Comparison of ENCODE assay signal across 8 cellular contexts in the genomic region with DNA sequence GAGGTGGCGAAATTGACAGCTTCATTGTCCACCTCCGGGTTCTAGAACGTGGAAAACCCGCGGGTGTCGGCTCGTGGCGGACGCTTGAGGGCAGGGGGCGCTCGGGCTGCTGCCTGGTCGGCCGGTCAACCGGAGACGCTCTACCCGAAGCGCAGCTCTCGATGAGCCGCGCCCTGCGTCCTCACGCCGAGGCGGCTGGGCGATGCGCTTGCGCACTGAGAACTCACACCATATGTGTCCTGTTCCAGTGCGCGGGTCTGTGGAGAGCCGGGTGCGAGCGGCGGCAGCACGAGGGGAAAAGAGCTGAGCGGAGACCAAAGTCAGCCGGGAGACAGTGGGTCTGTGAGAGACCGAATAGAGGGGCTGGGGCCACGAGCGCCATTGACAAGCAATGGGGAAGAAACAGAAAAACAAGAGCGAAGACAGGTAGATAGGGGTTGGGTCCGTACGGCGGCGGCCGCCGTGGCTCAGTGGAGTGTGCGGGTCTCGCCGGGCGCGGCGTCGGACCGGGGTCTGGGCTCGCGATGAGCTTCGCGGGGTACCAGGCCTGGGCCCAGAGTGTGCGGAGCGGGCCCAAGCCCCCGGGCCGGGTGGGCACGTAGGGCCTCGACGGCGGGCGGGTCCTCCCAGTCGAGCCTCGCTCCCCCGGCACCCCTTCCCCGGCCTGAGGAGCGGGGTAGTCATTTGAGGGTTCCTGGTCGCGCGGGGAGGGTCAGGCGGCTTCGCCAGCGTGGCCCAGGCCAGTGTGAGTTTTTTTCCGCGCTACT. TPM values are rescaled to one million over a fixed set of nuclear protein-coding genes. Genes with fewer than 3 reads are reported as not detected.
DNase-seq lines count a peak whose midpoint lies in the region; ATAC-seq and TF ChIP-seq lines count a peak whose summit lies in the region.

A gene with protein sequence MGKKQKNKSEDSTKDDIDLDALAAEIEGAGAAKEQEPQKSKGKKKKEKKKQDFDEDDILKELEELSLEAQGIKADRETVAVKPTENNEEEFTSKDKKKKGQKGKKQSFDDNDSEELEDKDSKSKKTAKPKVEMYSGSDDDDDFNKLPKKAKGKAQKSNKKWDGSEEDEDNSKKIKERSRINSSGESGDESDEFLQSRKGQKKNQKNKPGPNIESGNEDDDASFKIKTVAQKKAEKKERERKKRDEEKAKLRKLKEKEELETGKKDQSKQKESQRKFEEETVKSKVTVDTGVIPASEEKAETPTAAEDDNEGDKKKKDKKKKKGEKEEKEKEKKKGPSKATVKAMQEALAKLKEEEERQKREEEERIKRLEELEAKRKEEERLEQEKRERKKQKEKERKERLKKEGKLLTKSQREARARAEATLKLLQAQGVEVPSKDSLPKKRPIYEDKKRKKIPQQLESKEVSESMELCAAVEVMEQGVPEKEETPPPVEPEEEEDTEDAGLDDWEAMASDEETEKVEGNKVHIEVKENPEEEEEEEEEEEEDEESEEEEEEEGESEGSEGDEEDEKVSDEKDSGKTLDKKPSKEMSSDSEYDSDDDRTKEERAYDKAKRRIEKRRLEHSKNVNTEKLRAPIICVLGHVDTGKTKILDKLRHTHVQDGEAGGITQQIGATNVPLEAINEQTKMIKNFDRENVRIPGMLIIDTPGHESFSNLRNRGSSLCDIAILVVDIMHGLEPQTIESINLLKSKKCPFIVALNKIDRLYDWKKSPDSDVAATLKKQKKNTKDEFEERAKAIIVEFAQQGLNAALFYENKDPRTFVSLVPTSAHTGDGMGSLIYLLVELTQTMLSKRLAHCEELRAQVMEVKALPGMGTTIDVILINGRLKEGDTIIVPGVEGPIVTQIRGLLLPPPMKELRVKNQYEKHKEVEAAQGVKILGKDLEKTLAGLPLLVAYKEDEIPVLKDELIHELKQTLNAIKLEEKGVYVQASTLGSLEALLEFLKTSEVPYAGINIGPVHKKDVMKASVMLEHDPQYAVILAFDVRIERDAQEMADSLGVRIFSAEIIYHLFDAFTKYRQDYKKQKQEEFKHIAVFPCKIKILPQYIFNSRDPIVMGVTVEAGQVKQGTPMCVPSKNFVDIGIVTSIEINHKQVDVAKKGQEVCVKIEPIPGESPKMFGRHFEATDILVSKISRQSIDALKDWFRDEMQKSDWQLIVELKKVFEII (plus strand): TSS at position 226 of the 767 bp plus-strand sequence. CDS start 166 bp downstream, at position 392.

- CTCF ChIA-PET in CD8-positive, alpha-beta memory T cell (lab: Charles Lee): interaction anchor here (0.7 to 2.1 kb wide), 6 partner anchors 18 to 197 kb away, joined by 3 to 5 read pairs (median 4); a partner anchor contains a TSS

- peak; percentile 41 to 85 (median 76) for TF ChIP-seq CTCF in right lobe of liver (IDR thresholded peaks at IDR 0.05)

- no peak within 1 kb of the TSS for H3K4me3 Mint-ChIP-seq in CD8-positive, alpha-beta memory T cell

- WGBS in right lobe of liver (ENCODE audit: insufficient coverage, low coverage, low lambda C conversion rate, missing lambda C conversion rate): under 1% methylated on average over 44 of the region's 80 CpGs

- H3K36me3 ChIP-seq in CD8-positive, alpha-beta memory T cell (ENCODE audit: insufficient read depth, low read length): no peaks in the 10 kb centered on the region
- H3K36me3 ChIP-seq in duodenal mucosa (ENCODE audit: control insufficient read depth in 1 of 2, insufficient read depth in 2 of 2, low read length in 2 of 2) (peaks cover 4 to 7% of the 10 kb centered on the region in 2 donors), right lobe of liver (peaks cover 0 to 6% (median 0%) of the 10 kb centered on the region in 4 donors)

- no peaks in the 10 kb centered on the region for H3K9me3 Mint-ChIP-seq in CD8-positive, alpha-beta memory T cell

- ATAC-seq in GM19452 (IDR thresholded peaks at IDR 0.05; ENCODE audit: unreplicated experiment): peak; percentile 60
- peak; percentile 31 for ATAC-seq in HG03575 (IDR thresholded peaks at IDR 0.05; ENCODE audit: extremely low read depth, insufficient number of reproducible peaks, low FRiP score, unreplicated experiment)
- peak; percentile 86 to 90 (median 87) for ATAC-seq in right lobe of liver

- no peaks in the 10 kb centered on the region for H3K27me3 ChIP-seq in CD8-positive, alpha-beta memory T cell (ENCODE audit: insufficient read depth, low read length, poor library complexity, severe bottlenecking)
- H3K27me3 ChIP-seq in duodenal mucosa (ENCODE audit: control insufficient read depth in 1 of 2, insufficient read depth in 2 of 2, low read length in 2 of 2): no peaks in the 10 kb centered on the region
- no peaks in the 10 kb centered on the region for H3K27me3 ChIP-seq in right lobe of liver

- H3K9me3 ChIP-seq in CD8-positive, alpha-beta memory T cell (ENCODE audit: low read length): no peaks in the 10 kb centered on the region
- H3K9me3 ChIP-seq in duodenal mucosa (ENCODE audit: control insufficient read depth in 1 of 2, low read length in 2 of 2) (no peaks in the 10 kb centered on the region), right lobe of liver (no peaks in the 10 kb centered on the region)

- H3K27ac Mint-ChIP-seq in CD8-positive, alpha-beta memory T cell: no peak within 1 kb of the TSS

- H3K36me3 Mint-ChIP-seq in CD8-positive, alpha-beta memory T cell: peaks cover 4 to 17% (median 7%) of the 10 kb centered on the region in 3 donors

- DNase-seq in CD8-positive, alpha-beta memory T cell: peak; percentile 83 to 93 (median 87)
- peak; percentile 96 for DNase-seq in NCI-H774 (lab: John Stamatoyannopoulos, UW)
- DNase-seq in activated CD4-positive, alpha-beta T cell treated with anti-CD3 and anti-CD28 coated beads, Interleukin-2, amount 50 U/mL, for 48 hours: peak; percentile 92 to 94
- peak; percentile 98 for DNase-seq in right lobe of liver
- DNase-seq in stimulated activated CD4-positive, alpha-beta T cell treated with anti-CD3 and anti-CD28 coated beads, Interleukin-4, amount 100 ng/mL, for 24 hours: peak; percentile 96

- H3K4me3 ChIP-seq in CD8-positive, alpha-beta memory T cell (ENCODE audit: low read length): peak within 1 kb of the TSS; percentile 79
- H3K4me3 ChIP-seq in duodenal mucosa (ENCODE audit: low read depth in 1 of 2, low read length in 2 of 2) (peak within 1 kb of the TSS; percentile 93 to 94), right lobe of liver (peak within 1 kb of the TSS; percentile 76 to 96 (median 90))

- peaks cover 27 to 49% (median 36%) of the 10 kb centered on the region in 3 donors for H3K4me1 Mint-ChIP-seq in CD8-positive, alpha-beta memory T cell

- peaks cover 37% of the 10 kb centered on the region for H3K4me1 ChIP-seq in CD8-positive, alpha-beta memory T cell (ENCODE audit: insufficient read depth, low read length)
- H3K4me1 ChIP-seq in duodenal mucosa (ENCODE audit: control insufficient read depth in 1 of 2, insufficient read depth in 2 of 2, low read length in 2 of 2): peaks cover 14 to 25% of the 10 kb centered on the region in 2 donors
- H3K4me1 ChIP-seq in right lobe of liver: peaks cover 0 to 35% (median 12%) of the 10 kb centered on the region in 4 donors

- peak within 1 kb of the TSS; percentile 83 for H3K27ac ChIP-seq in CD8-positive, alpha-beta memory T cell (ENCODE audit: low read depth, low read length)
- H3K27ac ChIP-seq in duodenal mucosa (ENCODE audit: low read depth, low read length) (peak within 1 kb of the TSS; percentile 82), right lobe of liver (peak within 1 kb of the TSS; percentile 74 to 82 (median 78))

- peak; percentile 71 for TF ChIP-seq POLR2A in right lobe of liver (IDR thresholded peaks at IDR 0.05)

- POLR2A ChIA-PET in CD8-positive, alpha-beta memory T cell (lab: Charles Lee): interaction anchor here (0.7 to 2.8 kb wide), 5 partner anchors 21 to 196 kb away, joined by 3 to 10 read pairs (median 5); a partner anchor contains a TSS

- H3K9ac ChIP-seq in duodenal mucosa (ENCODE audit: low read depth in 1 of 2, low read length in 2 of 2): peak within 1 kb of the TSS; percentile 85 to 86

- no peaks in the 10 kb centered on the region for H3K27me3 Mint-ChIP-seq in CD8-positive, alpha-beta memory T cell

- intact Hi-C loops in right lobe of liver (cut with DNase I): no loop called here

RNA-seq across cellular contexts. Expression of the gene that starts here (rescaled TPM):
- 10 to 100 TPM; 82.8 to 96.2 TPM for total RNA-seq in CD8-positive, alpha-beta memory T cell
- polyA plus RNA-seq in CD8-positive, alpha-beta memory T cell: 18.1 TPM
- 10 to 100 TPM; 10.2 to 18.8 (median 17.4) TPM for total RNA-seq in right lobe of liver

Comparison
In these comparisons a context has a peak if more than half of its experiments do, and no peak if none do; other contexts are left out.
1. Peak in every context shown above with its lines: DNase-seq, ATAC-seq, H3K4me3 ChIP-seq and H3K27ac ChIP-seq.
2. RNA of the gene that starts here (total RNA-seq): 82.8 to 96.2 TPM in CD8-positive, alpha-beta memory T cell; 10.2 to 18.8 TPM in right lobe of liver; every median in the first group is over 4 times any median in the second.
3. ATAC-seq: peak in every context shown above with its lines; median percentile 87 in right lobe of liver; 60 in GM19452; 31 in HG03575.